Comparison of ENCODE assay signal across 18 cellular contexts in the genomic region with DNA sequence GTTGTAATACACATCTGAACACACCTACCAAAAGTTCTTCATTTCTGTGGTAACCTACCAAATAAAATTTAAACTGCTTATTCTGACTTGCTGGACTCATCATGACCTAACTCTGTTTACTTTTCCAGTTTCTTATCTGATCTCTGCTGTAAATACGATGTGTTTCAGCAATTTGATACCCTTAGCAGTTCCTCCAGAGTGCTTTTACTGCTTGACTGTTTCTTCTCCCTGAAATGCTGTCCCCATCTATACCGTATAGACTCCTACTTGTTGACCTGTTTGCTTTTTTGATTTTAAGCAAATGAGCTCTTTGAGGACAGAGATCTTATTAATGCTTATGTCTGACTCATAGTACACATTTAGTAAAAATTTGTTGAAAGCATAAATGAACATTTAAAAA.
DNase-seq lines count a peak whose midpoint lies in the region; ATAC-seq and TF ChIP-seq lines count a peak whose summit lies in the region.
"Had no signal": no experiment of that assay in that cellular context is flagged by ENCODE, and none has a peak within 500 bp of the region (broad histone marks: within the 10 kb centered on the region; RNA-seq: fewer than 3 reads in every experiment).

No MANE protein-coding gene starts in this region.

- no peak overlapping the region for H3K9ac ChIP-seq in endocrine pancreas (ENCODE audit: control insufficient read depth, insufficient read depth, low read length)

- H3K9me3 ChIP-seq in endocrine pancreas (ENCODE audit: control insufficient read depth, low read length) (no peaks in the 10 kb centered on the region), breast epithelium (no peaks in the 10 kb centered on the region)
- H3K9me3 ChIP-seq: esophagus squamous epithelium, left lung had no signal

- H3K79me2 ChIP-seq in GM23338 (replicated peaks; ENCODE audit: insufficient read depth), result peaks cover 59% of the 10 kb centered on the region

- intact Hi-C loops in breast epithelium (cut with DNase I; ENCODE audit: low total_unique reads), result no loop called here

- no peak for TF ChIP-seq CTCF in nephron progenitor cell (IDR thresholded peaks at IDR 0.05)
- no peak for TF ChIP-seq CTCF in GM23338 (conservative IDR thresholded peaks at IDR 0.05; ENCODE audit: low read depth in 2 of 2)
- no peak for TF ChIP-seq CTCF in breast epithelium (IDR thresholded peaks at IDR 0.05)

- H3K4me2 ChIP-seq in GM23338, result no peak overlapping the region

- DNase-seq in ELR (ENCODE audit: low read depth) (peak; percentile 38), NCI-H2196 treated with DMSO at 0.1 percent for 48 hours (lab: John Stamatoyannopoulos, UW; ENCODE audit: unreplicated experiment) (peak; percentile 34), nephron progenitor cell (no peak), GM23338 (ENCODE audit: low spot score) (no peak), breast epithelium (ENCODE audit: low spot score in 2 of 2) (no peak)
- DNase-seq: activated CD4-positive, alpha-beta T cell treated with anti-CD3 and anti-CD28 coated beads for 4 hours; activated T-cell treated with anti-CD3 and anti-CD28 coated beads, Interleukin-2, amount 50 U/mL, for 4 hours; amniotic stem cell; CD4-positive, alpha-beta memory T cell; esophagus squamous epithelium; left lung; NCI-H187 treated with DMSO at 0.1 percent for 48 hours; NCI-H748 treated with DMSO at 0.1 percent for 48 hours; stimulated activated CD4-positive, alpha-beta T cell treated with anti-CD3 and anti-CD28 coated beads, Interleukin-15, amount 100 ng/mL, for 24 hours; T-helper 1 cell had no signal

- H3K4me1 Mint-ChIP-seq in nephron progenitor cell (peaks cover 40% of the 10 kb centered on the region), GM23338 (peaks cover 8% of the 10 kb centered on the region; the same call in 2 of the 3 replicates)

- no peak for TF ChIP-seq POLR2A in breast epithelium (IDR thresholded peaks at IDR 0.05)

- no peaks in the 10 kb centered on the region for H3K27me3 ChIP-seq in endocrine pancreas (ENCODE audit: control insufficient read depth, insufficient read depth, low read length)
- H3K27me3 ChIP-seq in GM23338 (ENCODE audit: insufficient read depth), result no peaks in the 10 kb centered on the region
- no peaks in the 10 kb centered on the region for H3K27me3 ChIP-seq in breast epithelium
- H3K27me3 ChIP-seq: esophagus squamous epithelium, left lung had no signal

- H3K4me1 ChIP-seq in endocrine pancreas (ENCODE audit: control insufficient read depth, insufficient read depth, low read length) (peaks cover 13% of the 10 kb centered on the region), GM23338 (ENCODE audit: insufficient read depth) (peaks cover 5% of the 10 kb centered on the region; the same call in 1 of the 2 replicates), breast epithelium (no peaks in the 10 kb centered on the region)
- H3K4me1 ChIP-seq: esophagus squamous epithelium, left lung had no signal

- no peaks in the 10 kb centered on the region for H3K9me2 ChIP-seq in GM23338 (ENCODE audit: insufficient read depth)

- H3K36me3 ChIP-seq in endocrine pancreas (ENCODE audit: control insufficient read depth, insufficient read depth, low read length) (no peaks in the 10 kb centered on the region), GM23338 (ENCODE audit: insufficient read depth) (no peaks in the 10 kb centered on the region), breast epithelium (no peaks in the 10 kb centered on the region)

- no peak overlapping the region for H2AFZ ChIP-seq in GM23338

- H3K9me3 Mint-ChIP-seq in nephron progenitor cell, result peaks cover 31% of the 10 kb centered on the region
- H3K9me3 Mint-ChIP-seq in GM23338, result no peaks in the 10 kb centered on the region
- H3K9me3 Mint-ChIP-seq: activated T-cell treated with anti-CD3 and anti-CD28 coated beads, Interleukin-2, amount 50 U/mL, for 4 hours had no signal

- peaks cover 74% of the 10 kb centered on the region for H3K36me3 Mint-ChIP-seq in nephron progenitor cell (ENCODE audit: low read depth)
- 0 out of 3 replicates have a peak, but pooled peaks cover 4% of the 10 kb centered on the region for H3K36me3 Mint-ChIP-seq in GM23338 (ENCODE audit: low read depth)

- H4K20me1 ChIP-seq in GM23338 (replicated peaks; ENCODE audit: insufficient read depth), result peaks cover 2% of the 10 kb centered on the region

- no peak overlapping the region for H3K27ac ChIP-seq in GM23338 (ENCODE audit: low read depth)
- no peak overlapping the region for H3K27ac ChIP-seq in breast epithelium
- H3K27ac ChIP-seq: coronary artery, esophagus squamous epithelium, left lung had no signal

- no peaks in the 10 kb centered on the region for H3K27me3 Mint-ChIP-seq in nephron progenitor cell (ENCODE audit: low read depth, poor library complexity)
- peaks cover 4% of the 10 kb centered on the region for H3K27me3 Mint-ChIP-seq in GM23338 (ENCODE audit: insufficient read depth, low read depth, poor library complexity)
- H3K27me3 Mint-ChIP-seq: CD4-positive, alpha-beta memory T cell had no signal

- H3K4me3 Mint-ChIP-seq in nephron progenitor cell, result peak overlapping the region; percentile 11
- H3K4me3 Mint-ChIP-seq in GM23338, result no peak overlapping the region
- H3K4me3 Mint-ChIP-seq: activated T-cell treated with anti-CD3 and anti-CD28 coated beads, Interleukin-2, amount 50 U/mL, for 4 hours; CD4-positive, alpha-beta memory T cell had no signal

- H3F3A ChIP-seq in GM23338 (replicated peaks; ENCODE audit: low read depth), result no peaks in the 10 kb centered on the region

- H3K27ac Mint-ChIP-seq in nephron progenitor cell (peak overlapping the region; percentile 94), GM23338 (no peak overlapping the region; the same call in 1 of the 2 replicates)

- H3K4me3 ChIP-seq in endocrine pancreas (ENCODE audit: control insufficient read depth, insufficient read depth, low read length) (peak overlapping the region; percentile 2), GM23338 (no peak overlapping the region), breast epithelium (no peak overlapping the region)
- H3K4me3 ChIP-seq: coronary artery, esophagus squamous epithelium, left lung had no signal

- ATAC-seq in HG02642 (IDR thresholded peaks at IDR 0.05; ENCODE audit: poor library complexity, unreplicated experiment) (no peak), GM23338 (no peak)
- ATAC-seq: activated T-cell treated with anti-CD3 and anti-CD28 coated beads, Interleukin-2, amount 50 U/mL, for 4 hours; left lung had no signal

TF ChIP-seq in GM23338, 12 proteins besides CTCF, POLR2A, EP300 and RAD21:
- TF ChIP-seq POLR2AphosphoS5 (IDR thresholded peaks at IDR 0.05; ENCODE audit: low read depth) (no peak), JUNB (IDR thresholded peaks at IDR 0.05; ENCODE audit: unreplicated experiment) (no peak)
- TF ChIP-seq, protein P1, sequence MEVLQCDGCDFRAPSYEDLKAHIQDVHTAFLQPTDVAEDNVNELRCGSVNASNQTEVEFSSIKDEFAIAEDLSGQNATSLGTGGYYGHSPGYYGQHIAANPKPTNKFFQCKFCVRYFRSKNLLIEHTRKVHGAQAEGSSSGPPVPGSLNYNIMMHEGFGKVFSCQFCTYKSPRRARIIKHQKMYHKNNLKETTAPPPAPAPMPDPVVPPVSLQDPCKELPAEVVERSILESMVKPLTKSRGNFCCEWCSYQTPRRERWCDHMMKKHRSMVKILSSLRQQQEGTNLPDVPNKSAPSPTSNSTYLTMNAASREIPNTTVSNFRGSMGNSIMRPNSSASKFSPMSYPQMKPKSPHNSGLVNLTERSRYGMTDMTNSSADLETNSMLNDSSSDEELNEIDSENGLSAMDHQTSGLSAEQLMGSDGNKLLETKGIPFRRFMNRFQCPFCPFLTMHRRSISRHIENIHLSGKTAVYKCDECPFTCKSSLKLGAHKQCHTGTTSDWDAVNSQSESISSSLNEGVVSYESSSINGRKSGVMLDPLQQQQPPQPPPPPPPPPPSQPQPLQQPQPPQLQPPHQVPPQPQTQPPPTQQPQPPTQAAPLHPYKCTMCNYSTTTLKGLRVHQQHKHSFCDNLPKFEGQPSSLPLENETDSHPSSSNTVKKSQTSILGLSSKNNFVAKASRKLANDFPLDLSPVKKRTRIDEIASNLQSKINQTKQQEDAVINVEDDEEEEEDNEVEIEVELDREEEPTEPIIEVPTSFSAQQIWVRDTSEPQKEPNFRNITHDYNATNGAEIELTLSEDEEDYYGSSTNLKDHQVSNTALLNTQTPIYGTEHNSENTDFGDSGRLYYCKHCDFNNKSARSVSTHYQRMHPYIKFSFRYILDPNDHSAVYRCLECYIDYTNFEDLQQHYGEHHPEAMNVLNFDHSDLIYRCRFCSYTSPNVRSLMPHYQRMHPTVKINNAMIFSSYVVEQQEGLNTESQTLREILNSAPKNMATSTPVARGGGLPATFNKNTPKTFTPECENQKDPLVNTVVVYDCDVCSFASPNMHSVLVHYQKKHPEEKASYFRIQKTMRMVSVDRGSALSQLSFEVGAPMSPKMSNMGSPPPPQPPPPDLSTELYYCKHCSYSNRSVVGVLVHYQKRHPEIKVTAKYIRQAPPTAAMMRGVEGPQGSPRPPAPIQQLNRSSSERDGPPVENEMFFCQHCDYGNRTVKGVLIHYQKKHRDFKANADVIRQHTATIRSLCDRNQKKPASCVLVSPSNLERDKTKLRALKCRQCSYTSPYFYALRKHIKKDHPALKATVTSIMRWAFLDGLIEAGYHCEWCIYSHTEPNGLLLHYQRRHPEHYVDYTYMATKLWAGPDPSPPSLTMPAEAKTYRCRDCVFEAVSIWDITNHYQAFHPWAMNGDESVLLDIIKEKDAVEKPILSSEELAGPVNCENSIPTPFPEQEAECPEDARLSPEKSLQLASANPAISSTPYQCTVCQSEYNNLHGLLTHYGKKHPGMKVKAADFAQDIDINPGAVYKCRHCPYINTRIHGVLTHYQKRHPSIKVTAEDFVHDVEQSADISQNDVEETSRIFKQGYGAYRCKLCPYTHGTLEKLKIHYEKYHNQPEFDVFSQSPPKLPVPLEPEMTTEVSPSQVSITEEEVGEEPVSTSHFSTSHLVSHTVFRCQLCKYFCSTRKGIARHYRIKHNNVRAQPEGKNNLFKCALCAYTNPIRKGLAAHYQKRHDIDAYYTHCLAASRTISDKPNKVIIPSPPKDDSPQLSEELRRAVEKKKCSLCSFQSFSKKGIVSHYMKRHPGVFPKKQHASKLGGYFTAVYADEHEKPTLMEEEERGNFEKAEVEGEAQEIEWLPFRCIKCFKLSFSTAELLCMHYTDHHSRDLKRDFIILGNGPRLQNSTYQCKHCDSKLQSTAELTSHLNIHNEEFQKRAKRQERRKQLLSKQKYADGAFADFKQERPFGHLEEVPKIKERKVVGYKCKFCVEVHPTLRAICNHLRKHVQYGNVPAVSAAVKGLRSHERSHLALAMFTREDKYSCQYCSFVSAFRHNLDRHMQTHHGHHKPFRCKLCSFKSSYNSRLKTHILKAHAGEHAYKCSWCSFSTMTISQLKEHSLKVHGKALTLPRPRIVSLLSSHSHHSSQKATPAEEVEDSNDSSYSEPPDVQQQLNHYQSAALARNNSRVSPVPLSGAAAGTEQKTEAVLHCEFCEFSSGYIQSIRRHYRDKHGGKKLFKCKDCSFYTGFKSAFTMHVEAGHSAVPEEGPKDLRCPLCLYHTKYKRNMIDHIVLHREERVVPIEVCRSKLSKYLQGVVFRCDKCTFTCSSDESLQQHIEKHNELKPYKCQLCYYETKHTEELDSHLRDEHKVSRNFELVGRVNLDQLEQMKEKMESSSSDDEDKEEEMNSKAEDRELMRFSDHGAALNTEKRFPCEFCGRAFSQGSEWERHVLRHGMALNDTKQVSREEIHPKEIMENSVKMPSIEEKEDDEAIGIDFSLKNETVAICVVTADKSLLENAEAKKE (CRISPR knock-in tag; IDR thresholded peaks at IDR 0.05), result no peak

Comparison
In these comparisons a context has a peak if more than half of its experiments do, and no peak if none do; other contexts are left out.
1. DNase-seq: peak in ELR (single experiment) and NCI-H2196 treated with DMSO at 0.1 percent for 48 hours (single experiment); none in nephron progenitor cell (single experiment), GM23338 (single experiment) and breast epithelium (0 of 2).